25 cellular contexts compared by ENCODE assay signal in genomic region chr13:91020635-91021034, GRCh38.
"Had no signal": no experiment of that assay in that cellular context is flagged by ENCODE, and none has a peak within 500 bp of the region (broad histone marks: within the 10 kb centered on the region; RNA-seq: fewer than 3 reads in every experiment).

No MANE protein-coding gene starts in this region.

- ATAC-seq: effector memory CD8-positive, alpha-beta T cell; esophagus mucosa; gastrocnemius medialis; heart right ventricle; left cardiac atrium; left lung; left ventricle myocardium superior; lower lobe of right lung; mucosa of descending colon had no signal

- H3K27me3 ChIP-seq: colonic mucosa, esophagus squamous epithelium, gastrocnemius medialis, left lung had no signal

- H3K36me3 ChIP-seq: colonic mucosa, esophagus squamous epithelium, gastrocnemius medialis, heart right ventricle, left lung, lower lobe of right lung had no signal

- FAIRE-seq: endometrium, islet of Langerhans, keratinocyte had no signal

- H3K9me3 ChIP-seq: colonic mucosa, esophagus squamous epithelium, gastrocnemius medialis, heart right ventricle, left lung, lower lobe of right lung, mucosa of descending colon had no signal

- DNase-seq: colonic mucosa; cortex of kidney; effector CD8-positive, alpha-beta T cell; effector memory CD8-positive, alpha-beta T cell; endodermal cell; erythroblast; esophagus squamous epithelium; foreskin fibroblast; foreskin melanocyte; gastrocnemius medialis; glutamatergic neuron; head of caudate nucleus; heart right ventricle; hippocampal formation; left cardiac atrium; left lung; left ventricle myocardium superior; lower lobe of right lung; mesenchymal stem cell; mucosa of descending colon had no signal

- H3K4me3 ChIP-seq: colonic mucosa, esophagus squamous epithelium, gastrocnemius medialis, heart right ventricle, left lung, lower lobe of right lung, mucosa of descending colon had no signal

- H3K27ac ChIP-seq: colonic mucosa, epithelial cell of prostate, esophagus squamous epithelium, gastrocnemius medialis, heart right ventricle, left lung, lower lobe of right lung had no signal

- H3K4me1 ChIP-seq: colonic mucosa, esophagus squamous epithelium, gastrocnemius medialis, heart right ventricle, left lung, lower lobe of right lung had no signal
